ENCODE assay signal across 9 cellular contexts in genomic region chr1:206508956-206509355, GRCh38. TPM values are rescaled to one million over a fixed set of nuclear protein-coding genes. Genes with fewer than 3 reads are reported as not detected.
DNase-seq lines count a peak whose midpoint lies in the region; ATAC-seq and TF ChIP-seq lines count a peak whose summit lies in the region.
"Had no signal": no experiment of that assay in that cellular context is flagged by ENCODE, and none has a peak within 500 bp of the region (broad histone marks: within the 10 kb centered on the region; RNA-seq: fewer than 3 reads in every experiment).

No MANE protein-coding gene starts in this region.

- DNase-seq in T-helper 1 cell (no peak), WTC11 (ENCODE audit: low spot score) (no peak), glutamatergic neuron (no peak), smooth muscle cell (lab: John Stamatoyannopoulos, UW; ENCODE audit: unreplicated experiment) (no peak), NCI-H1417 treated with DMSO at 0.1 percent for 48 hours (lab: John Stamatoyannopoulos, UW) (no peak), KBM-7 (no peak)
- DNase-seq: activated CD8-positive, alpha-beta memory T cell treated with anti-CD3 and anti-CD28 coated beads for 24 hours had no signal

- in situ Hi-C loops in KBM-7 (cut with MboI; ENCODE audit: low pct_unique_long_range_greater_than_20kb, low sequenced_read_pairs) = no loop called here

- H3K4me3 Mint-ChIP-seq in T-helper 1 cell treated with Interleukin-12 subunit alpha and Interleukin-12 subunit beta and Interleukin-4 antibody, amounts not matched to agents 30 μg/mL and 1 μg/mL, for 36 hours = peak overlapping the region; percentile 67
- peak overlapping the region; percentile 38; the same call in 1 of the 2 replicates for H3K4me3 Mint-ChIP-seq in WTC11
- peak overlapping the region; percentile 83 for H3K4me3 Mint-ChIP-seq in glutamatergic neuron (ENCODE audit: unreplicated experiment)

- peak overlapping the region; percentile 95 for H3K4me2 ChIP-seq in smooth muscle cell

- no peak overlapping the region for H3K9ac ChIP-seq in smooth muscle cell (ENCODE audit: low read depth)

- ATAC-seq in WTC11 (no peak), HG03378 (IDR thresholded peaks at IDR 0.05; ENCODE audit: unreplicated experiment) (no peak)

- H3K9me3 ChIP-seq in smooth muscle cell (replicated peaks; ENCODE audit: low read depth) = no peaks in the 10 kb centered on the region

- no peaks in the 10 kb centered on the region for H3K79me2 ChIP-seq in smooth muscle cell (ENCODE audit: low read depth)

- H3K27ac Mint-ChIP-seq in T-helper 1 cell treated with Interleukin-12 subunit alpha and Interleukin-12 subunit beta and Interleukin-4 antibody, amounts not matched to agents 30 μg/mL and 1 μg/mL, for 36 hours = peak overlapping the region; percentile 11
- no peak overlapping the region for H3K27ac Mint-ChIP-seq in WTC11
- H3K27ac Mint-ChIP-seq in glutamatergic neuron (ENCODE audit: unreplicated experiment) = no peak overlapping the region

- no peak overlapping the region for H2AFZ ChIP-seq in smooth muscle cell (ENCODE audit: low read depth)

- no peaks in the 10 kb centered on the region for H3K9me3 Mint-ChIP-seq in T-helper 1 cell treated with Interleukin-12 subunit alpha and Interleukin-12 subunit beta and Interleukin-4 antibody, amounts not matched to agents 30 μg/mL and 1 μg/mL, for 36 hours
- H3K9me3 Mint-ChIP-seq in WTC11 (no peaks in the 10 kb centered on the region), glutamatergic neuron (ENCODE audit: unreplicated experiment) (peaks cover 7% of the 10 kb centered on the region)

- no peak overlapping the region for H3K27ac ChIP-seq in smooth muscle cell (ENCODE audit: low read depth)

- no peak overlapping the region for H3K4me3 ChIP-seq in smooth muscle cell

- peaks cover 8% of the 10 kb centered on the region for H3K36me3 Mint-ChIP-seq in T-helper 1 cell treated with Interleukin-12 subunit alpha and Interleukin-12 subunit beta and Interleukin-4 antibody, amounts not matched to agents 30 μg/mL and 1 μg/mL, for 36 hours (ENCODE audit: low read depth)
- H3K36me3 Mint-ChIP-seq in WTC11 (no peaks in the 10 kb centered on the region), glutamatergic neuron (ENCODE audit: unreplicated experiment) (no peaks in the 10 kb centered on the region)

- no peaks in the 10 kb centered on the region for H3K36me3 ChIP-seq in smooth muscle cell (ENCODE audit: low read depth)

- H4K20me1 ChIP-seq in smooth muscle cell (ENCODE audit: low read depth) = no peaks in the 10 kb centered on the region

- CTCF ChIA-PET in WTC11 (lab: Charles Lee) = interaction anchor here (1.4 kb wide), 1 partner anchor 74 kb away, joined by 3 read pairs; no protein-coding TSS in a partner anchor

- H3K27me3 ChIP-seq in smooth muscle cell (ENCODE audit: low read depth) = no peaks in the 10 kb centered on the region

- H3F3A ChIP-seq in smooth muscle cell (ENCODE audit: low read depth) = peaks cover 13% of the 10 kb centered on the region

- WGBS in smooth muscle cell (ENCODE audit: low lambda C conversion rate) = 24% methylated on average over 6 of the region's 6 CpGs

- peaks cover 14% of the 10 kb centered on the region for H3K4me1 ChIP-seq in smooth muscle cell (ENCODE audit: low read depth)

- peaks cover 33% of the 10 kb centered on the region for H3K4me1 Mint-ChIP-seq in T-helper 1 cell treated with Interleukin-12 subunit alpha and Interleukin-12 subunit beta and Interleukin-4 antibody, amounts not matched to agents 30 μg/mL and 1 μg/mL, for 36 hours (ENCODE audit: low read depth)
- peaks cover 26% of the 10 kb centered on the region for H3K4me1 Mint-ChIP-seq in WTC11
- H3K4me1 Mint-ChIP-seq in glutamatergic neuron (ENCODE audit: low read depth, unreplicated experiment) = peaks cover 48% of the 10 kb centered on the region

- peaks cover 22% of the 10 kb centered on the region for H3K27me3 Mint-ChIP-seq in T-helper 1 cell treated with Interleukin-12 subunit alpha and Interleukin-12 subunit beta and Interleukin-4 antibody, amounts not matched to agents 30 μg/mL and 1 μg/mL, for 36 hours (ENCODE audit: low read depth)
- peaks cover 71% of the 10 kb centered on the region for H3K27me3 Mint-ChIP-seq in WTC11 (ENCODE audit: low read depth)
- H3K27me3 Mint-ChIP-seq in glutamatergic neuron (ENCODE audit: unreplicated experiment) = peaks cover 22% of the 10 kb centered on the region

- POLR2A ChIA-PET in WTC11 (lab: Charles Lee) = no interaction called here

- TF ChIP-seq CTCF in WTC11 (IDR thresholded peaks at IDR 0.05) (no peak), glutamatergic neuron (IDR thresholded peaks at IDR 0.05; ENCODE audit: partially characterized antibody, unreplicated experiment) (no peak), smooth muscle cell (IDR thresholded peaks at IDR 0.05; ENCODE audit: borderline replicate concordance, insufficient read depth, poor library complexity, severe bottlenecking) (no peak)

TF ChIP-seq in WTC11, 78 proteins besides CTCF, POLR2A, EP300 and RAD21:
- no peak for TF ChIP-seq ZNF232 (CRISPR knock-in tag; IDR thresholded peaks at IDR 0.05)
- no peak for TF ChIP-seq SOX15 (CRISPR knock-in tag; IDR thresholded peaks at IDR 0.05)
TF ChIP-seq in WTC11: peak in this region for 0.

RNA-seq across cellular contexts. Expression of gene RASSF5, which starts 1.6 kb away (rescaled TPM):
- 1.7 to 2.1 TPM (median 1.7 TPM) in 3 replicates for total RNA-seq in WTC11 (2021)
- total RNA-seq in glutamatergic neuron (ENCODE audit: unreplicated experiment) = 2.7 TPM
- 1.3 and 2.6 TPM in 2 replicates for total RNA-seq in smooth muscle cell
- 1.6 and 3.3 TPM in 2 replicates for polyA plus RNA-seq in smooth muscle cell

RNA-seq across cellular contexts. Expression of gene IKBKE, which starts 38.7 kb away (rescaled TPM):
- total RNA-seq in WTC11 (2021) = 7.8 to 8.1 TPM (median 8.0 TPM) in 3 replicates
- total RNA-seq in glutamatergic neuron (ENCODE audit: unreplicated experiment) = 0.20 TPM
- total RNA-seq in smooth muscle cell = 4.0 and 6.2 TPM in 2 replicates
- 8.5 and 9.7 TPM in 2 replicates for polyA plus RNA-seq in smooth muscle cell
